9 cellular contexts compared by ENCODE assay signal in genomic region chr11:67371199-67371548, GRCh38. TPM values are rescaled to one million over a fixed set of nuclear protein-coding genes. Genes with fewer than 3 reads are reported as not detected.
DNase-seq lines count a peak whose midpoint lies in the region; ATAC-seq and TF ChIP-seq lines count a peak whose summit lies in the region.
"Had no signal": no experiment of that assay in that cellular context is flagged by ENCODE, and none has a peak within 500 bp of the region (broad histone marks: within the 10 kb centered on the region; RNA-seq: fewer than 3 reads in every experiment).

No MANE protein-coding gene starts in this region.

- TF ChIP-seq CTCF in AG04450 (IDR thresholded peaks at IDR 0.05; ENCODE audit: low read depth, low read length) (no peak), brain (conservative IDR thresholded peaks at IDR 0.05) (no peak)

- peak overlapping the region; percentile 86 for H3K27ac ChIP-seq in AG04450 (ENCODE audit: low read depth, low read length)

- CTCF ChIA-PET in AG04450 (lab: Charles Lee): interaction anchor here (0.6 to 24.1 kb wide), 5 partner anchors 10 to 109 kb away, joined by 3 to 716 read pairs (median 7); partner anchors contain the start of genes POLD4 and PPP1CA

- peaks cover 1% of the 10 kb centered on the region for H3K36me3 Mint-ChIP-seq in IgD-negative memory B cell
- no peaks in the 10 kb centered on the region for H3K36me3 Mint-ChIP-seq in brain
- H3K36me3 Mint-ChIP-seq in natural killer cell treated with Interleukin-12 subunit alpha and Interleukin-12 subunit beta and Interleukin-15 and Interleukin-18, amount 100 ng/mL, for 72 hours: no peaks in the 10 kb centered on the region

- peak overlapping the region; percentile 67 for H3K4me3 ChIP-seq in AG04450 (ENCODE audit: low read depth, low read length)

- DNase-seq in AG04450 (ENCODE audit: low read depth, low spot score) (no peak), AG08395 (ENCODE audit: low spot score) (no peak), DMS53 treated with DMSO at 0.1 percent for 48 hours (lab: John Stamatoyannopoulos, UW; ENCODE audit: unreplicated experiment) (no peak), KG1 (lab: John Stamatoyannopoulos, UW) (no peak)
- no peak for DNase-seq in natural killer cell treated with Interleukin-12 subunit alpha and Interleukin-12 subunit beta and Interleukin-15 and Interleukin-18, amount 100 ng/mL, for 72 hours (ENCODE audit: low spot score)
- DNase-seq: stimulated activated CD4-positive, alpha-beta T cell treated with anti-CD3 and anti-CD28 coated beads, Interleukin-2, amount 100 ng/mL, for 48 hours had no signal

- H3K27me3 ChIP-seq in AG04450 (ENCODE audit: control insufficient read depth, insufficient read depth, low read length): no peaks in the 10 kb centered on the region

- ATAC-seq in natural killer cell treated with Interleukin-12 subunit alpha and Interleukin-12 subunit beta and Interleukin-15 and Interleukin-18, amount 100 ng/mL, for 72 hours: no peak
- ATAC-seq in esophagus mucosa: no peak

- H3K4me3 Mint-ChIP-seq in IgD-negative memory B cell (peak overlapping the region; percentile 75 to 96 (median 91)), brain (peak overlapping the region; percentile 79 to 87 (median 81))
- peak overlapping the region; percentile 86 for H3K4me3 Mint-ChIP-seq in natural killer cell treated with Interleukin-12 subunit alpha and Interleukin-12 subunit beta and Interleukin-15 and Interleukin-18, amount 100 ng/mL, for 72 hours

- POLR2A ChIA-PET in AG04450 (lab: Yijun Ruan, JAX): interaction anchor here (1.0 to 8.0 kb wide), 3 partner anchors 9 to 17 kb away, joined by 3 to 106 read pairs (median 4); partner anchors contain the start of gene POLD4

- H3K4me1 Mint-ChIP-seq in IgD-negative memory B cell (peaks cover 33 to 53% (median 45%) of the 10 kb centered on the region in 3 donors), brain (peaks cover 61% of the 10 kb centered on the region)
- peaks cover 48 to 56% of the 10 kb centered on the region in 2 donors for H3K4me1 Mint-ChIP-seq in natural killer cell treated with Interleukin-12 subunit alpha and Interleukin-12 subunit beta and Interleukin-15 and Interleukin-18, amount 100 ng/mL, for 72 hours (ENCODE audit: low read depth in 2 of 2)

- H3K27me3 Mint-ChIP-seq in IgD-negative memory B cell: no peaks in the 10 kb centered on the region
- peaks cover 43% of the 10 kb centered on the region for H3K27me3 Mint-ChIP-seq in brain
- H3K27me3 Mint-ChIP-seq in natural killer cell treated with Interleukin-12 subunit alpha and Interleukin-12 subunit beta and Interleukin-15 and Interleukin-18, amount 100 ng/mL, for 72 hours: peaks cover 16 to 19% of the 10 kb centered on the region in 2 donors

- H3K9me3 Mint-ChIP-seq in IgD-negative memory B cell: no peaks in the 10 kb centered on the region
- H3K9me3 Mint-ChIP-seq in brain: peaks cover 0 to 5% (median 0%) of the 10 kb centered on the region in 5 experiments
- H3K9me3 Mint-ChIP-seq in natural killer cell treated with Interleukin-12 subunit alpha and Interleukin-12 subunit beta and Interleukin-15 and Interleukin-18, amount 100 ng/mL, for 72 hours: no peaks in the 10 kb centered on the region

- no peaks in the 10 kb centered on the region; the same call in 1 of the 2 replicates for H3K9me3 ChIP-seq in AG04450 (ENCODE audit: control insufficient read depth, insufficient read depth, low read length)

- H3K27ac Mint-ChIP-seq in IgD-negative memory B cell (peak overlapping the region; percentile 18 to 69 (median 63)), brain (peak overlapping the region; percentile 38 to 83 (median 77))
- peak overlapping the region in 1 of 2 donors; percentile 12 for H3K27ac Mint-ChIP-seq in natural killer cell treated with Interleukin-12 subunit alpha and Interleukin-12 subunit beta and Interleukin-15 and Interleukin-18, amount 100 ng/mL, for 72 hours

RNA-seq across cellular contexts. Expression of gene CLCF1, which starts 2.2 kb away (rescaled TPM):
- polyA plus RNA-seq in AG04450 (2011; rRNA removed): 11.4 and 12.4 TPM in 2 replicates
- polyA minus RNA-seq in AG04450 (2011; rRNA and poly(A)+ RNA removed): 9.3 and 15.0 TPM in 2 replicates
- polyA plus RNA-seq in IgD-negative memory B cell: 5.1 TPM
- polyA plus RNA-seq in brain (ENCODE audit: insufficient read depth, low read depth, low replicate concordance): 0.46 TPM
- total RNA-seq in natural killer cell treated with Interleukin-12 subunit alpha and Interleukin-12 subunit beta and Interleukin-15 and Interleukin-18, amount 100 ng/mL, for 72 hours: 1 to 10 TPM; 1.4 to 3.3 TPM
- total RNA-seq in esophagus mucosa: 1.6 TPM

RNA-seq across cellular contexts. Expression of gene POLD4, which starts 17.8 kb away (rescaled TPM):
- polyA plus RNA-seq in AG04450 (2011; rRNA removed) (45.9 and 70.6 TPM in 2 replicates), IgD-negative memory B cell (384 TPM), brain (ENCODE audit: insufficient read depth, low read depth, low replicate concordance) (39.3 TPM)
- 8.0 and 12.0 TPM in 2 replicates for polyA minus RNA-seq in AG04450 (2011; rRNA and poly(A)+ RNA removed)
- total RNA-seq in natural killer cell treated with Interleukin-12 subunit alpha and Interleukin-12 subunit beta and Interleukin-15 and Interleukin-18, amount 100 ng/mL, for 72 hours: 10 to 100 TPM; 25.7 to 46.4 TPM
- total RNA-seq in esophagus mucosa: 61.7 TPM

RNA-seq across cellular contexts. Expression of gene RAD9A, which starts 20.6 kb away (rescaled TPM):
- 3.2 and 4.1 TPM in 2 replicates for polyA plus RNA-seq in AG04450 (2011; rRNA removed)
- polyA minus RNA-seq in AG04450 (2011; rRNA and poly(A)+ RNA removed): 2.1 and 3.3 TPM in 2 replicates
- polyA plus RNA-seq in IgD-negative memory B cell: 12.0 TPM
- 18.0 TPM for polyA plus RNA-seq in brain (ENCODE audit: insufficient read depth, low read depth, low replicate concordance)
- 10 to 100 TPM; 25.9 to 47.8 TPM for total RNA-seq in natural killer cell treated with Interleukin-12 subunit alpha and Interleukin-12 subunit beta and Interleukin-15 and Interleukin-18, amount 100 ng/mL, for 72 hours
- 15.3 TPM for total RNA-seq in esophagus mucosa

RNA-seq across cellular contexts. Expression of gene PPP1CA, which starts 30.5 kb away (rescaled TPM):
- polyA plus RNA-seq in AG04450 (2011; rRNA removed) (116 and 140 TPM in 2 replicates), IgD-negative memory B cell (546 TPM), brain (ENCODE audit: insufficient read depth, low read depth, low replicate concordance) (231 TPM)
- 107 and 146 TPM in 2 replicates for polyA minus RNA-seq in AG04450 (2011; rRNA and poly(A)+ RNA removed)
- total RNA-seq in natural killer cell treated with Interleukin-12 subunit alpha and Interleukin-12 subunit beta and Interleukin-15 and Interleukin-18, amount 100 ng/mL, for 72 hours: 100 to 1,000 TPM; 317 to 378 TPM
- total RNA-seq in esophagus mucosa: 188 TPM

RNA-seq across cellular contexts. Expression of gene TBC1D10C, which starts 32.7 kb away (rescaled TPM):
- not detected in 2 replicates for polyA plus RNA-seq in AG04450 (2011; rRNA removed)
- polyA minus RNA-seq in AG04450 (2011; rRNA and poly(A)+ RNA removed): not detected in 2 replicates
- 341 TPM for polyA plus RNA-seq in IgD-negative memory B cell
- 0.29 TPM for polyA plus RNA-seq in brain (ENCODE audit: insufficient read depth, low read depth, low replicate concordance)
- 10 to 100 TPM; 79.5 to 88.8 TPM for total RNA-seq in natural killer cell treated with Interleukin-12 subunit alpha and Interleukin-12 subunit beta and Interleukin-15 and Interleukin-18, amount 100 ng/mL, for 72 hours
- 1.5 TPM for total RNA-seq in esophagus mucosa
